Comparison of ENCODE assay signal across 9 cellular contexts in the genomic region with DNA sequence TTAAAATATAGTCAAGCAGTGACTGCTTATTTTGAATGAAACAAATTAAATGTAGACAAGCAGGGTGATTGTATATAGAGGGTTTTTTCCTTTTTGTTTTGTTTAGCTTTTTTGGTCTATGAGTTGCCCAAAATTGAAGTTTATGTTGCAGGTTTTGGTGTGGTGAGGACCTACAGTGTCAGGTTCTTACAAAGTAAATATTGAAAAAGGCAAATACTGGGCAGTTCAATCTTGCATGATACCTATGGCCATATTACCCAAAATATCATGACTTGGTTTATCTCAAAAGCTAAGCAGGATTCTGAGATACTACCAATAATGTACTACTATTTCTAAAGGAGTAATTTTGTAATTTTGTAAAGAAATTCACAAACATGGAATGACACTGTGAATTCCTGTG. TPM values are rescaled to one million over a fixed set of nuclear protein-coding genes. Genes with fewer than 3 reads are reported as not detected.
DNase-seq lines count a peak whose midpoint lies in the region; ATAC-seq and TF ChIP-seq lines count a peak whose summit lies in the region.
"Had no signal": no experiment of that assay in that cellular context is flagged by ENCODE, and none has a peak within 500 bp of the region (broad histone marks: within the 10 kb centered on the region; RNA-seq: fewer than 3 reads in every experiment).

No MANE protein-coding gene starts in this region.

- H3K27me3 ChIP-seq in AG04450 (ENCODE audit: control insufficient read depth, insufficient read depth, low read length) = no peaks in the 10 kb centered on the region

- POLR2A ChIA-PET in AG04450 (lab: Yijun Ruan, JAX) (interaction anchor here (3.2 to 4.6 kb wide), 2 partner anchors 27 to 96 kb away, joined by 21 to 105 read pairs; partner anchors contain the start of gene FUBP1), HEK293T (lab: Yijun Ruan, JAX) (no interaction called here), GM10248 (lab: Yijun Ruan, JAX) (interaction anchor here (6.1 kb wide), 1 partner anchor 27 kb away, joined by 146 read pairs; the partner anchor contains the start of gene FUBP1)

- H3K27me3 Mint-ChIP-seq in IgD-negative memory B cell (no peaks in the 10 kb centered on the region), natural killer cell (ENCODE audit: low read depth in 2 of 2) (no peaks in the 10 kb centered on the region)

- H3K36me3 Mint-ChIP-seq in IgD-negative memory B cell (no peaks in the 10 kb centered on the region), natural killer cell (no peaks in the 10 kb centered on the region)

- TF ChIP-seq CTCF in AG04450 (IDR thresholded peaks at IDR 0.05; ENCODE audit: low read depth, low read length) (no peak), choroid plexus epithelial cell (conservative IDR thresholded peaks at IDR 0.05; ENCODE audit: low read depth, low read length) (no peak), natural killer cell (IDR thresholded peaks at IDR 0.05) (no peak), GM10248 (IDR thresholded peaks at IDR 0.05; ENCODE audit: control extremely low read depth, extremely low read depth, low read depth, missing control alignments) (no peak)

- H3K4me3 ChIP-seq in AG04450 (ENCODE audit: low read depth, low read length) (peak overlapping the region; percentile 74), choroid plexus epithelial cell (ENCODE audit: low read depth, low read length) (peak overlapping the region; percentile 65)

- CTCF ChIA-PET in AG04450 (lab: Charles Lee) (interaction anchor here (0.6 to 3.6 kb wide), 3 partner anchors 26 to 107 kb away, joined by 3 to 40 read pairs (median 5); no protein-coding TSS in a partner anchor), HEK293T (lab: Yijun Ruan, JAX) (no interaction called here), GM10248 (lab: Yijun Ruan, JAX) (interaction anchor here (2.0 to 14.3 kb wide), 2 partner anchors 8 to 28 kb away, joined by 7 to 117 read pairs; partner anchors contain the start of gene FUBP1)

- H3K4me1 Mint-ChIP-seq in IgD-negative memory B cell (peaks cover 12 to 33% (median 23%) of the 10 kb centered on the region in 3 donors), natural killer cell (peaks cover 23 to 33% of the 10 kb centered on the region in 2 donors)

- peak overlapping the region in 3 of 4 donors; percentile 21 to 72 (median 65) for H3K4me3 Mint-ChIP-seq in IgD-negative memory B cell
- peak overlapping the region; percentile 97 for H3K4me3 Mint-ChIP-seq in natural killer cell

- no peak for ATAC-seq in natural killer cell
- no peak for ATAC-seq in HG02678 (IDR thresholded peaks at IDR 0.05; ENCODE audit: unreplicated experiment)

- peaks cover 0 to 2% (median 0%) of the 10 kb centered on the region in 3 donors for H3K9me3 Mint-ChIP-seq in IgD-negative memory B cell
- no peaks in the 10 kb centered on the region for H3K9me3 Mint-ChIP-seq in natural killer cell

- H3K27ac Mint-ChIP-seq in IgD-negative memory B cell = no peak overlapping the region
- no peak overlapping the region for H3K27ac Mint-ChIP-seq in natural killer cell

- intact Hi-C loops in natural killer cell (cut with micrococcal nuclease) = no loop called here
- intact Hi-C loops in head of caudate nucleus (cut with DNase I) = no loop called here

- no peaks in the 10 kb centered on the region for H3K9me3 ChIP-seq in AG04450 (ENCODE audit: control insufficient read depth, insufficient read depth, low read length)

- no peak overlapping the region for H3K27ac ChIP-seq in AG04450 (ENCODE audit: low read depth, low read length)

- DNase-seq in AG04450 (ENCODE audit: low read depth, low spot score) = no peak
- no peak for DNase-seq in choroid plexus epithelial cell (ENCODE audit: low read depth)
- DNase-seq in natural killer cell = no peak
- DNase-seq in head of caudate nucleus = no peak
- DNase-seq in HEK293T (ENCODE audit: extremely low spot score) = no peak
- no peak for DNase-seq in GM10248 (ENCODE audit: extremely low spot score)
- DNase-seq: activated gamma-delta T cell treated with Interleukin-2 at 50 U/mL for 16 hours had no signal

TF ChIP-seq in HEK293T, 16 proteins besides CTCF, POLR2A, EP300 and RAD21:
- TF ChIP-seq SP1 (IDR thresholded peaks at IDR 0.05) = no peak
- TF ChIP-seq ZNF384 (IDR thresholded peaks at IDR 0.05) = no peak
- no peak for TF ChIP-seq CTBP1 (IDR thresholded peaks at IDR 0.05; ENCODE audit: borderline replicate concordance)
- TF ChIP-seq FOXK2 (IDR thresholded peaks at IDR 0.05) = no peak
- TF ChIP-seq L3MBTL2 (conservative IDR thresholded peaks at IDR 0.05) = no peak
- TF ChIP-seq LEF1 (IDR thresholded peaks at IDR 0.05; ENCODE audit: borderline replicate concordance) = no peak
- TF ChIP-seq HDGF (IDR thresholded peaks at IDR 0.05; ENCODE audit: borderline replicate concordance) = no peak
- no peak for TF ChIP-seq ARNT (IDR thresholded peaks at IDR 0.05)
- TF ChIP-seq, protein P1, sequence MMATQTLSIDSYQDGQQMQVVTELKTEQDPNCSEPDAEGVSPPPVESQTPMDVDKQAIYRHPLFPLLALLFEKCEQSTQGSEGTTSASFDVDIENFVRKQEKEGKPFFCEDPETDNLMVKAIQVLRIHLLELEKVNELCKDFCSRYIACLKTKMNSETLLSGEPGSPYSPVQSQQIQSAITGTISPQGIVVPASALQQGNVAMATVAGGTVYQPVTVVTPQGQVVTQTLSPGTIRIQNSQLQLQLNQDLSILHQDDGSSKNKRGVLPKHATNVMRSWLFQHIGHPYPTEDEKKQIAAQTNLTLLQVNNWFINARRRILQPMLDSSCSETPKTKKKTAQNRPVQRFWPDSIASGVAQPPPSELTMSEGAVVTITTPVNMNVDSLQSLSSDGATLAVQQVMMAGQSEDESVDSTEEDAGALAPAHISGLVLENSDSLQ (IDR thresholded peaks at IDR 0.05) = no peak
- TF ChIP-seq FOXM1 (IDR thresholded peaks at IDR 0.05; ENCODE audit: borderline replicate concordance) = no peak
- TF ChIP-seq NFRKB (IDR thresholded peaks at IDR 0.05) = no peak
TF ChIP-seq in HEK293T: peak in this region for 0.

RNA-seq across cellular contexts. Expression of gene DNAJB4, which starts 1.8 kb away (rescaled TPM):
- polyA plus RNA-seq in AG04450 (2011; rRNA removed) = 35.1 and 51.6 TPM in 2 replicates
- polyA minus RNA-seq in AG04450 (2011; rRNA and poly(A)+ RNA removed) = 33.2 and 53.6 TPM in 2 replicates
- 7.3 TPM for polyA plus RNA-seq in IgD-negative memory B cell
- 10 to 100 TPM; 26.8 to 30.7 (median 28.2) TPM for total RNA-seq in natural killer cell

RNA-seq across cellular contexts. Expression of gene FUBP1, which starts 27.6 kb away (rescaled TPM):
- polyA plus RNA-seq in AG04450 (2011; rRNA removed) = 123 and 142 TPM in 2 replicates
- 150 and 164 TPM in 2 replicates for polyA minus RNA-seq in AG04450 (2011; rRNA and poly(A)+ RNA removed)
- polyA plus RNA-seq in IgD-negative memory B cell = 48.2 TPM
- total RNA-seq in natural killer cell = 100 to 1,000 TPM; 247 to 285 (median 249) TPM

RNA-seq across cellular contexts. Expression of gene GIPC2, which starts 39.3 kb away (rescaled TPM):
- polyA plus RNA-seq in AG04450 (2011; rRNA removed) (0.07 and 0.09 TPM in 2 replicates), IgD-negative memory B cell (not detected)
- 0.48 TPM in 1 of 2 replicates, not detected in the other for polyA minus RNA-seq in AG04450 (2011; rRNA and poly(A)+ RNA removed)
- not detected for total RNA-seq in natural killer cell
